In genomic region chr3:50545781-50546180, GRCh38 we compare ENCODE assay signal across 1 cellular context.
TF ChIP-seq lines count a peak whose summit lies in the region.

No MANE protein-coding gene starts in this region.

TF ChIP-seq in GM23338, 12 proteins besides CTCF, POLR2A, EP300 and RAD21:
- no peak for TF ChIP-seq ZNF462 (CRISPR knock-in tag; IDR thresholded peaks at IDR 0.05)
